1 cellular context compared by ENCODE assay signal in genomic region chr15:73752817-73753214, GRCh38.
TF ChIP-seq lines count a peak whose summit lies in the region.

No MANE protein-coding gene starts in this region.

TF ChIP-seq in WTC11, 78 proteins besides CTCF, POLR2A, EP300 and RAD21 (continued from another document):
- no peak for TF ChIP-seq CREB1 (CRISPR knock-in tag; IDR thresholded peaks at IDR 0.05)
- no peak for TF ChIP-seq RELA (CRISPR knock-in tag; IDR thresholded peaks at IDR 0.05; ENCODE audit: borderline replicate concordance)
TF ChIP-seq in WTC11: peak in this region for 0.
